In the genomic region with DNA sequence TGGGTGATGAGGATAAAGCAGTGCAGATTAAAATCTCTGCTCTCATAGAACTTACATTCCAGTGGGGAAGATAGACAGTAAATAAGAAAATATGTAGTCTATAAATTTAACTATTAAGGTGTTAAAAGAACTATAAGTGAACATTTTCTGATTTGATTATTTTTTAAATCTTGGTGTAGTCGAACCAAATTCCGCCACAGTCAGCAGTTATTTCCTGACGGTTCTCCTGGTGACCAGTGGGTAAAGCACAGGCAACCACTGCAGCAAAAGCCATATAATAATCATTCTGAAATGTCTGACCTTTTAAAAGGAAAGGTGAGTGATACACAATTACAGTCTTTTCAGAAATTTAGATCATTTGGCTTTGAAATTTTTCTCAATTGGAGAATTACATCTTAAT, we compare ENCODE assay signal across 19 cellular contexts.
"Had no signal": no experiment of that assay in that cellular context is flagged by ENCODE, and none has a peak within 500 bp of the region (broad histone marks: within the 10 kb centered on the region; RNA-seq: fewer than 3 reads in every experiment).

No MANE protein-coding gene starts in this region.

- H3K27ac ChIP-seq: HL-60, KMS-11 had no signal

- H3K9ac ChIP-seq: KMS-11 had no signal

- H3K4me2 ChIP-seq: KMS-11 had no signal

- DNase-seq: Kasumi-1, MM.1S, NCI-H1092 treated with DMSO at 0.1 percent for 48 hours, NCI-H1436, NCI-H187, NCI-H2029, NCI-H2081 treated with DMSO at 0.1 percent for 48 hours, NCI-H2171, NCI-H226, NCI-H446, NCI-H510A, NCI-H524 treated with DMSO at 0.1 percent for 48 hours, NCI-H69, NCI-H774, RPMI8226, SHP77 had no signal

- FAIRE-seq: RCC 7860 had no signal
